In genomic region chr10:48656241-48656921, GRCh38 we compare ENCODE assay signal across 9 cellular contexts. TPM values are rescaled to one million over a fixed set of nuclear protein-coding genes. Genes with fewer than 3 reads are reported as not detected.
DNase-seq lines count a peak whose midpoint lies in the region; ATAC-seq, FAIRE-seq and TF ChIP-seq lines count a peak whose summit lies in the region.
"Had no signal": no experiment of that assay in that cellular context is flagged by ENCODE, and none has a peak within 500 bp of the region (broad histone marks: within the 10 kb centered on the region; RNA-seq: fewer than 3 reads in every experiment).

No MANE protein-coding gene starts in this region.

- DNase-seq in AG09319 (ENCODE audit: extremely low read depth, low read depth) (peak; percentile 83), NCI-H345 treated with DMSO at 0.1 percent for 48 hours (lab: John Stamatoyannopoulos, UW; ENCODE audit: unreplicated experiment) (peak; percentile 39), HepG2 (ENCODE audit: low spot score) (peak; percentile 66)
- DNase-seq in activated CD4-positive, alpha-beta T cell treated with anti-CD3 and anti-CD28 coated beads, Interleukin-2, amount 10 ng/mL, durations not matched to agents 7 days and 5 days: peak; percentile 85
- peak; percentile 87 to 93 for DNase-seq in stimulated activated CD4-positive, alpha-beta T cell treated with anti-CD3 and anti-CD28 coated beads, Interleukin-2, amount 100 ng/mL, for 24 hours

- no TSS peak for BruUV-seq in HepG2 (replicated peaks; lab: Mats Ljungman, UMichigan)

- no peak for TF ChIP-seq EP300 in HepG2 (IDR thresholded peaks at IDR 0.05; ENCODE audit: low read depth in 2 of 2, low read length in 2 of 2)
- no peak for TF ChIP-seq EP300 in HepG2 (CRISPR knock-in tag; IDR thresholded peaks at IDR 0.05; ENCODE audit: borderline replicate concordance)

- no peaks in the 10 kb centered on the region for H3K79me2 ChIP-seq in HepG2 (ENCODE audit: insufficient read depth, low read length)

- no peak overlapping the region for H3K27ac ChIP-seq in HepG2 (ENCODE audit: extremely low read length, insufficient read depth, low read length)

- POLR2A ChIA-PET in activated CD4-positive, alpha-beta T cell treated with anti-CD3 and anti-CD28 coated beads, Interleukin-2, amount 10 ng/mL, durations not matched to agents 7 days and 5 days (lab: Charles Lee): interaction anchor here (0.6 kb wide), 2 partner anchors 48 to 352 kb away, joined by 3 read pairs; no protein-coding TSS in a partner anchor
- POLR2A ChIA-PET in HepG2 (lab: Yijun Ruan, JAX): interaction anchor here (0.6 kb wide), 1 partner anchor 355 kb away, joined by 3 read pairs; no protein-coding TSS in a partner anchor

- H3K36me3 ChIP-seq in HepG2 (replicated peaks in 1 of 2; ENCODE audit: control insufficient read depth in 1 of 2, insufficient read depth in 2 of 2, low read length in 2 of 2): no peaks in the 10 kb centered on the region

- H3K4me2 ChIP-seq in HepG2 (ENCODE audit: low read depth, low read length): peak overlapping the region; percentile 69

- peaks cover 4 to 19% of the 10 kb centered on the region in 2 experiments; a peak in 4 of 5 replicates for H3K27me3 ChIP-seq in HepG2 (ENCODE audit: control insufficient read depth in 1 of 2, insufficient read depth in 2 of 2, low read length in 2 of 2)

- TF ChIP-seq CTCF in AG09319 (IDR thresholded peaks at IDR 0.05; ENCODE audit: low read depth, low read length) (peak; percentile 68), HepG2 (CRISPR knock-in tag; IDR thresholded peaks at IDR 0.05) (peak; percentile 89)

- 0% methylated on average over 3 of the region's 46 CpGs for whole genome bisulfite sequencing in HepG2 (ENCODE audit: low lambda C conversion rate)

- no peak overlapping the region for H3K9ac ChIP-seq in HepG2 (ENCODE audit: insufficient read depth, low read depth, low read length)

- H3K4me1 ChIP-seq in HepG2 (ENCODE audit: insufficient read depth, low read length): peaks cover 16% of the 10 kb centered on the region

- H3K9me3 Mint-ChIP-seq in activated CD4-positive, alpha-beta T cell treated with anti-CD3 and anti-CD28 coated beads, Interleukin-2, amount 10 ng/mL, durations not matched to agents 7 days and 5 days: no peaks in the 10 kb centered on the region
- no peaks in the 10 kb centered on the region for H3K9me3 Mint-ChIP-seq in dendritic cell treated with granulocyte-macrophage colony-stimulating factor and Interleukin-4, amounts not matched to agents 40 ng/mL and 50 ng/mL, for 4 days

- peaks cover 32% of the 10 kb centered on the region for H3K27me3 Mint-ChIP-seq in activated CD4-positive, alpha-beta T cell treated with anti-CD3 and anti-CD28 coated beads, Interleukin-2, amount 10 ng/mL, durations not matched to agents 7 days and 5 days
- H3K27me3 Mint-ChIP-seq in dendritic cell treated with granulocyte-macrophage colony-stimulating factor and Interleukin-4, amounts not matched to agents 40 ng/mL and 50 ng/mL, for 4 days: peaks cover 44% of the 10 kb centered on the region

- ATAC-seq in GM18870 (IDR thresholded peaks at IDR 0.05; ENCODE audit: unreplicated experiment): peak; percentile 62
- ATAC-seq in HG03108 (IDR thresholded peaks at IDR 0.05; ENCODE audit: unreplicated experiment): peak; percentile 83
- ATAC-seq in HepG2: peak; percentile 94

- H2AFZ ChIP-seq in HepG2 (ENCODE audit: low read length): peak overlapping the region; percentile 55

- H3K36me3 Mint-ChIP-seq in activated CD4-positive, alpha-beta T cell treated with anti-CD3 and anti-CD28 coated beads, Interleukin-2, amount 10 ng/mL, durations not matched to agents 7 days and 5 days (ENCODE audit: low read depth): no peaks in the 10 kb centered on the region
- peaks cover 4% of the 10 kb centered on the region for H3K36me3 Mint-ChIP-seq in dendritic cell treated with granulocyte-macrophage colony-stimulating factor and Interleukin-4, amounts not matched to agents 40 ng/mL and 50 ng/mL, for 4 days (ENCODE audit: low read depth)

- FAIRE-seq in HepG2 (lab: Jason Lieb, UNC): no peak

- CTCF ChIA-PET in activated CD4-positive, alpha-beta T cell treated with anti-CD3 and anti-CD28 coated beads, Interleukin-2, amount 10 ng/mL, durations not matched to agents 7 days and 5 days (lab: Charles Lee): interaction anchor here (0.6 to 3.8 kb wide), 53 partner anchors 8 to 890 kb away, joined by 3 to 33 read pairs (median 4); partner anchors contain the start of genes ARHGAP22 and ERCC6
- CTCF ChIA-PET in HepG2 (lab: Yijun Ruan, JAX; ENCODE audit: low intra/inter-chr PET ratio, low total read pairs): interaction anchor here (0.6 to 2.5 kb wide), 5 partner anchors 48 to 858 kb away, joined by 3 to 20 read pairs (median 5); no protein-coding TSS in a partner anchor

- H4K20me1 ChIP-seq in HepG2 (ENCODE audit: insufficient read depth, low read length): no peaks in the 10 kb centered on the region

- H3K27ac Mint-ChIP-seq in activated CD4-positive, alpha-beta T cell treated with anti-CD3 and anti-CD28 coated beads, Interleukin-2, amount 10 ng/mL, durations not matched to agents 7 days and 5 days: no peak overlapping the region
- H3K27ac Mint-ChIP-seq in dendritic cell treated with granulocyte-macrophage colony-stimulating factor and Interleukin-4, amounts not matched to agents 40 ng/mL and 50 ng/mL, for 4 days: peak overlapping the region; percentile 70

- TF ChIP-seq RAD21 in HepG2 (CRISPR knock-in tag; IDR thresholded peaks at IDR 0.05): peak; percentile 91

- peaks cover 6% of the 10 kb centered on the region for H3K4me1 Mint-ChIP-seq in activated CD4-positive, alpha-beta T cell treated with anti-CD3 and anti-CD28 coated beads, Interleukin-2, amount 10 ng/mL, durations not matched to agents 7 days and 5 days
- H3K4me1 Mint-ChIP-seq in dendritic cell treated with granulocyte-macrophage colony-stimulating factor and Interleukin-4, amounts not matched to agents 40 ng/mL and 50 ng/mL, for 4 days (ENCODE audit: low read depth): peaks cover 67% of the 10 kb centered on the region

- no peaks in the 10 kb centered on the region for H3K9me3 ChIP-seq in HepG2 (ENCODE audit: low read length)

- in situ Hi-C loops in HepG2 (cut with HindIII; ENCODE audit: extremely low pct_ligation_motif_present, low pct_unique_long_range_greater_than_20kb): loop anchor here (5.0 to 25.0 kb wide), 4 partner anchors 104 to 858 kb away; no protein-coding TSS in a partner anchor

- peak overlapping the region; percentile 24 to 68 (median 34); a peak in 5 of 6 replicates for H3K4me3 ChIP-seq in HepG2 (replicated peaks in 1 of 3; ENCODE audit: insufficient read depth in 1 of 3, low read depth in 2 of 3, low read length in 3 of 3)

- H3K4me3 Mint-ChIP-seq in activated CD4-positive, alpha-beta T cell treated with anti-CD3 and anti-CD28 coated beads, Interleukin-2, amount 10 ng/mL, durations not matched to agents 7 days and 5 days: peak overlapping the region; percentile 64
- peak overlapping the region; percentile 72 for H3K4me3 Mint-ChIP-seq in dendritic cell treated with granulocyte-macrophage colony-stimulating factor and Interleukin-4, amounts not matched to agents 40 ng/mL and 50 ng/mL, for 4 days

- intact Hi-C loops in dendritic cell treated with granulocyte-macrophage colony-stimulating factor and Interleukin-4, amounts not matched to agents 40 ng/mL and 50 ng/mL, for 4 days (cut with micrococcal nuclease): loop anchor here (1.0 to 10.0 kb wide), 6 partner anchors 48 to 506 kb away; no protein-coding TSS in a partner anchor
- intact Hi-C loops in HepG2 (cut with micrococcal nuclease; ENCODE audit: unreplicated experiment): loop anchor here (1.0 to 5.0 kb wide), 3 partner anchors 104 to 326 kb away; no protein-coding TSS in a partner anchor

- no peak for TF ChIP-seq POLR2A in HepG2 (IDR thresholded peaks at IDR 0.05; ENCODE audit: insufficient read depth in 1 of 2, low read depth in 2 of 2, low read length in 2 of 2)

RNA-seq across cellular contexts. Expression of gene WDFY4, which starts 28.3 kb away (rescaled TPM):
- under 1 TPM; 0.37 to 0.40 TPM for total RNA-seq in activated CD4-positive, alpha-beta T cell treated with anti-CD3 and anti-CD28 coated beads, Interleukin-2, amount 10 ng/mL, durations not matched to agents 7 days and 5 days
- total RNA-seq in HepG2 (2016; rRNA removed; fragmentation: Illumina TruSeq; extraction: Trizol): not detected in 2 replicates
- not detected in 2 replicates for total RNA-seq in HepG2 (2016; cell fraction: cytosol; rRNA removed; fragmentation: Illumina TruSeq; extraction: Trizol; ENCODE audit: low read depth)
- not detected in 2 replicates for total RNA-seq in HepG2 (2016; cell fraction: insoluble cytoplasmic fraction; rRNA removed; fragmentation: Illumina TruSeq; extraction: Trizol)
- not detected in 2 replicates for total RNA-seq in HepG2 (2016; cell fraction: membrane; rRNA removed; fragmentation: Illumina TruSeq; extraction: Trizol)
- total RNA-seq in HepG2 (2016; cell fraction: nucleus; rRNA removed; fragmentation: Illumina TruSeq; extraction: Trizol): not detected in 2 replicates
- not detected in 2 replicates for polyA plus RNA-seq in HepG2 (2011; rRNA removed)
- not detected in 2 replicates for polyA plus RNA-seq in HepG2 (2011; cell fraction: cytosol; rRNA removed)
- polyA plus RNA-seq in HepG2 (2011; cell fraction: nucleus; rRNA removed): 0.05 and 0.14 TPM in 2 replicates
- not detected in 2 replicates for polyA plus RNA-seq in HepG2 (2012)
- not detected in 2 replicates for polyA plus RNA-seq in HepG2 (2016; cell fraction: cytosol; fragmentation: Illumina TruSeq; extraction: Trizol; ENCODE audit: low read depth)
- polyA plus RNA-seq in HepG2 (2016; cell fraction: insoluble cytoplasmic fraction; fragmentation: Illumina TruSeq; extraction: Trizol; ENCODE audit: low read depth): not detected in 2 replicates
- polyA plus RNA-seq in HepG2 (2016; cell fraction: membrane; fragmentation: Illumina TruSeq; extraction: Trizol; ENCODE audit: low read depth): not detected in 2 replicates
- not detected in 2 replicates for polyA plus RNA-seq in HepG2 (2016; cell fraction: nucleus; fragmentation: Illumina TruSeq; extraction: Trizol; ENCODE audit: insufficient read depth, low read depth)
- polyA minus RNA-seq in HepG2 (2011; rRNA and poly(A)+ RNA removed; ENCODE audit: low replicate concordance): 0.19 TPM in 1 of 2 replicates, not detected in the other
- not detected in 2 replicates for polyA minus RNA-seq in HepG2 (2011; cell fraction: cytosol; rRNA and poly(A)+ RNA removed)
- polyA minus RNA-seq in HepG2 (2011; cell fraction: nucleus; rRNA and poly(A)+ RNA removed): not detected in 2 replicates

RNA-seq across cellular contexts. Expression of gene ARHGAP22, which starts 51.5 kb away (rescaled TPM):
- total RNA-seq in activated CD4-positive, alpha-beta T cell treated with anti-CD3 and anti-CD28 coated beads, Interleukin-2, amount 10 ng/mL, durations not matched to agents 7 days and 5 days: not detected
- 0.38 TPM in 1 of 2 replicates, not detected in the other for total RNA-seq in HepG2 (2016; rRNA removed; fragmentation: Illumina TruSeq; extraction: Trizol)
- total RNA-seq in HepG2 (2016; cell fraction: cytosol; rRNA removed; fragmentation: Illumina TruSeq; extraction: Trizol; ENCODE audit: low read depth): 0.20 and 0.26 TPM in 2 replicates
- 0.18 and 0.24 TPM in 2 replicates for total RNA-seq in HepG2 (2016; cell fraction: insoluble cytoplasmic fraction; rRNA removed; fragmentation: Illumina TruSeq; extraction: Trizol)
- total RNA-seq in HepG2 (2016; cell fraction: membrane; rRNA removed; fragmentation: Illumina TruSeq; extraction: Trizol): 0.25 and 0.34 TPM in 2 replicates
- total RNA-seq in HepG2 (2016; cell fraction: nucleus; rRNA removed; fragmentation: Illumina TruSeq; extraction: Trizol): not detected in 2 replicates
- 0.05 and 0.08 TPM in 2 replicates for polyA plus RNA-seq in HepG2 (2011; rRNA removed)
- 0.04 TPM in 2 replicates for polyA plus RNA-seq in HepG2 (2011; cell fraction: cytosol; rRNA removed)
- 0.16 and 0.23 TPM in 2 replicates for polyA plus RNA-seq in HepG2 (2011; cell fraction: nucleus; rRNA removed)
- polyA plus RNA-seq in HepG2 (2012): 0.07 TPM in 1 of 2 replicates, not detected in the other
- polyA plus RNA-seq in HepG2 (2016; cell fraction: cytosol; fragmentation: Illumina TruSeq; extraction: Trizol; ENCODE audit: low read depth): 0.08 and 0.14 TPM in 2 replicates
- polyA plus RNA-seq in HepG2 (2016; cell fraction: insoluble cytoplasmic fraction; fragmentation: Illumina TruSeq; extraction: Trizol; ENCODE audit: low read depth): 0.11 TPM in 2 replicates
- polyA plus RNA-seq in HepG2 (2016; cell fraction: membrane; fragmentation: Illumina TruSeq; extraction: Trizol; ENCODE audit: low read depth): 0.09 and 0.40 TPM in 2 replicates
- polyA plus RNA-seq in HepG2 (2016; cell fraction: nucleus; fragmentation: Illumina TruSeq; extraction: Trizol; ENCODE audit: insufficient read depth, low read depth): 0.56 TPM in 1 of 2 replicates, not detected in the other
- 0.10 TPM in 1 of 2 replicates, not detected in the other for polyA minus RNA-seq in HepG2 (2011; rRNA and poly(A)+ RNA removed; ENCODE audit: low replicate concordance)
- not detected in 2 replicates for polyA minus RNA-seq in HepG2 (2011; cell fraction: cytosol; rRNA and poly(A)+ RNA removed)
- not detected in 2 replicates for polyA minus RNA-seq in HepG2 (2011; cell fraction: nucleus; rRNA and poly(A)+ RNA removed)
- total RNA-seq: T-helper 1 cell treated with Interleukin-12 subunit alpha and Interleukin-12 subunit beta and Interleukin-4 antibody, amounts not matched to agents 30 ng/mL and 1 ng/mL, for 36 hours had no signal

Comparison
In these comparisons a context has a peak if more than half of its experiments do, and no peak if none do; other contexts are left out.
1. DNase-seq: peak in every context shown above with its lines; median percentile 90 in stimulated activated CD4-positive, alpha-beta T cell treated with anti-CD3 and anti-CD28 coated beads, Interleukin-2, amount 100 ng/mL, for 24 hours; 85 in activated CD4-positive, alpha-beta T cell treated with anti-CD3 and anti-CD28 coated beads, Interleukin-2, amount 10 ng/mL, durations not matched to agents 7 days and 5 days; 83 in AG09319; 66 in HepG2; 39 in NCI-H345 treated with DMSO at 0.1 percent for 48 hours.